8 cellular contexts compared by ENCODE assay signal in genomic region chr3:146589899-146590508, GRCh38. TPM values are rescaled to one million over a fixed set of nuclear protein-coding genes. Genes with fewer than 3 reads are reported as not detected.
DNase-seq lines count a peak whose midpoint lies in the region; ATAC-seq and TF ChIP-seq lines count a peak whose summit lies in the region.

No MANE protein-coding gene starts in this region.

- peaks cover 3% of the 10 kb centered on the region for H3K4me1 Mint-ChIP-seq in mesothelial cell of epicardium

- H3K27me3 Mint-ChIP-seq in mesothelial cell of epicardium (ENCODE audit: low read depth) = no peaks in the 10 kb centered on the region

- no peaks in the 10 kb centered on the region for H3K9me3 Mint-ChIP-seq in mesothelial cell of epicardium

- DNase-seq in NCI-H446 (lab: John Stamatoyannopoulos, UW) (peak; percentile 2 to 54), NCI-H446 treated with DMSO at 0.1 percent for 48 hours (lab: John Stamatoyannopoulos, UW) (no peak), NCI-H69 (lab: John Stamatoyannopoulos, UW) (peak; percentile 39), cerebellar cortex (ENCODE audit: low spot score) (peak; percentile 87), mesothelial cell of epicardium (ENCODE audit: low spot score in 2 of 2, unreplicated experiment in 2 of 2) (no peak)
- no peak for DNase-seq in activated naive CD4-positive, alpha-beta T cell treated with Interleukin-2 at 50 U/mL for 16 hours

- H3K36me3 Mint-ChIP-seq in mesothelial cell of epicardium = no peaks in the 10 kb centered on the region

- no peak overlapping the region for H3K27ac Mint-ChIP-seq in mesothelial cell of epicardium

- H3K4me3 Mint-ChIP-seq in mesothelial cell of epicardium = no peak overlapping the region

- ATAC-seq in HG02943 (IDR thresholded peaks at IDR 0.05; ENCODE audit: low read depth, unreplicated experiment) (peak; percentile 65), HG02642 (IDR thresholded peaks at IDR 0.05; ENCODE audit: poor library complexity, unreplicated experiment) (no peak)

- peak; percentile 64 for TF ChIP-seq CTCF in mesothelial cell of epicardium (IDR thresholded peaks at IDR 0.05; ENCODE audit: unreplicated experiment)

RNA-seq across cellular contexts. Expression of gene PLSCR5, which starts 15.1 kb away (rescaled TPM):
- 0.20 TPM in 1 of 3 replicates, not detected in the others for total RNA-seq in mesothelial cell of epicardium

RNA-seq across cellular contexts. Expression of gene PLSCR1, which starts 45.6 kb away (rescaled TPM):
- total RNA-seq in mesothelial cell of epicardium = 64.1 to 71.0 TPM (median 66.0 TPM) in 3 replicates

Comparison
In these comparisons a context has a peak if more than half of its experiments do, and no peak if none do; other contexts are left out.
1. DNase-seq: peak in NCI-H446 (2 of 2), NCI-H69 (single experiment) and cerebellar cortex (single experiment); none in NCI-H446 treated with DMSO at 0.1 percent for 48 hours (single experiment), mesothelial cell of epicardium (0 of 2) and activated naive CD4-positive, alpha-beta T cell treated with Interleukin-2 at 50 U/mL for 16 hours (single experiment).